ENCODE assay signal across 18 cellular contexts in the genomic region with DNA sequence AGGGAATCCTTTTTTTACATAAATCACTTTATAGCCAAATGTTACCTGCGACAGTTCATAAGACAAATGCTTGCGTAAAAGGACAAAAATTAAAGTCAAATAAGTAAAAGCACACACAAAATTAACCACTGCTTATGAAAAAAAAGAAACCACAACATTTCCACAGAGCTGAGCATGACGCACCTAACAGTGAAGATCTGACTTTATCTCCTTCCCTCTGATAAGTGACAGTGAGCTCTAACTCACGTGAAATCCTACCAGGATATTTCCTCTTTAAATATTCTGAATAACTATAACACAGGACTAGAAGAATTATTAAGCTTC.
DNase-seq lines count a peak whose midpoint lies in the region; ATAC-seq, FAIRE-seq and TF ChIP-seq lines count a peak whose summit lies in the region.
"Had no signal": no experiment of that assay in that cellular context is flagged by ENCODE, and none has a peak within 500 bp of the region (broad histone marks: within the 10 kb centered on the region; RNA-seq: fewer than 3 reads in every experiment).

No MANE protein-coding gene starts in this region.

- H3K4me1 ChIP-seq in A549 (peaks cover 3% of the 10 kb centered on the region; the same call in 1 of the 3 replicates), endodermal cell (ENCODE audit: control insufficient read depth, insufficient read depth, low read length) (no peaks in the 10 kb centered on the region)
- H3K4me1 ChIP-seq: BE2C had no signal

- no peak overlapping the region for H3K27ac ChIP-seq in A549
- H3K27ac ChIP-seq in endodermal cell (ENCODE audit: low read depth, low read length), result no peak overlapping the region
- no peak overlapping the region for H3K27ac ChIP-seq in coronary artery

- peak overlapping the region; percentile 35 for H3K27ac Mint-ChIP-seq in endodermal cell
- no peak overlapping the region for H3K27ac Mint-ChIP-seq in activated CD4-positive, alpha-beta memory T cell treated with anti-CD3 and anti-CD28 coated beads for 36 hours

- intact Hi-C loops in activated CD4-positive, alpha-beta memory T cell treated with anti-CD3 and anti-CD28 coated beads for 36 hours (cut with micrococcal nuclease), result no loop called here

- peaks cover 4% of the 10 kb centered on the region for H3K4me1 Mint-ChIP-seq in endodermal cell
- H3K4me1 Mint-ChIP-seq in activated CD4-positive, alpha-beta memory T cell treated with anti-CD3 and anti-CD28 coated beads for 36 hours (ENCODE audit: low read depth), result peaks cover 26% of the 10 kb centered on the region

- TF ChIP-seq EP300 in A549 (IDR thresholded peaks at IDR 0.05), result no peak

- POLR2A ChIA-PET in A549 (lab: Yijun Ruan, JAX), result no interaction called here
- POLR2A ChIA-PET in activated CD4-positive, alpha-beta memory T cell treated with anti-CD3 and anti-CD28 coated beads for 36 hours (lab: Charles Lee), result interaction anchor here (0.5 kb wide), 1 partner anchor 270 kb away, joined by 3 read pairs; no protein-coding TSS in a partner anchor

- H3K9me3 Mint-ChIP-seq in endodermal cell, result no peaks in the 10 kb centered on the region
- H3K9me3 Mint-ChIP-seq in activated CD4-positive, alpha-beta memory T cell treated with anti-CD3 and anti-CD28 coated beads for 36 hours, result peaks cover 19% of the 10 kb centered on the region

- H3K36me3 Mint-ChIP-seq in endodermal cell (ENCODE audit: low read depth), result peaks cover 5% of the 10 kb centered on the region
- peaks cover 38% of the 10 kb centered on the region for H3K36me3 Mint-ChIP-seq in activated CD4-positive, alpha-beta memory T cell treated with anti-CD3 and anti-CD28 coated beads for 36 hours

- no peaks in the 10 kb centered on the region for H3K27me3 ChIP-seq in endodermal cell (ENCODE audit: control insufficient read depth, insufficient read depth, low read length, poor library complexity, severe bottlenecking)
- H3K27me3 ChIP-seq: BE2C, dorsolateral prefrontal cortex had no signal

- no peak overlapping the region for H3K4me2 ChIP-seq in A549

- 92% methylated on average over 4 of the region's 4 CpGs for WGBS in A549 (ENCODE audit: missing lambda C conversion rate)
- WGBS in endodermal cell (ENCODE audit: insufficient coverage in 1 of 2, insufficient read length in 1 of 2), 2 experiments, result 90 to 92% methylated on average over 2 to 4 of the region's 4 CpGs

- no peak overlapping the region for H3K9ac ChIP-seq in endodermal cell (ENCODE audit: extremely low read depth, low read length, poor library complexity, severe bottlenecking)

- no peak for TF ChIP-seq CTCF in A549 (IDR thresholded peaks at IDR 0.05)
- TF ChIP-seq CTCF in endodermal cell (conservative IDR thresholded peaks at IDR 0.05), result no peak
- no peak for TF ChIP-seq CTCF in coronary artery (IDR thresholded peaks at IDR 0.05)

- H3K36me3 ChIP-seq in endodermal cell (ENCODE audit: control insufficient read depth, insufficient read depth, low read length), result no peaks in the 10 kb centered on the region

- ATAC-seq in A549, result no peak
- ATAC-seq: HCT116 had no signal

- no peak overlapping the region for H3K4me3 Mint-ChIP-seq in endodermal cell
- no peak overlapping the region for H3K4me3 Mint-ChIP-seq in activated CD4-positive, alpha-beta memory T cell treated with anti-CD3 and anti-CD28 coated beads for 36 hours

- no peaks in the 10 kb centered on the region for H3K27me3 Mint-ChIP-seq in endodermal cell (ENCODE audit: insufficient read depth)
- H3K27me3 Mint-ChIP-seq in activated CD4-positive, alpha-beta memory T cell treated with anti-CD3 and anti-CD28 coated beads for 36 hours, result no peaks in the 10 kb centered on the region

- TF ChIP-seq POLR2A in A549 (IDR thresholded peaks at IDR 0.05; ENCODE audit: low read length), result no peak

- no peaks in the 10 kb centered on the region for H3K9me3 ChIP-seq in A549
- H3K9me3 ChIP-seq in endodermal cell (ENCODE audit: control insufficient read depth, low read length), result no peaks in the 10 kb centered on the region
- H3K9me3 ChIP-seq: BE2C had no signal

- peak; percentile 7 for FAIRE-seq in A549 (lab: Jason Lieb, UNC)

- no peak overlapping the region for H3K4me3 ChIP-seq in A549
- no peak overlapping the region for H3K4me3 ChIP-seq in endodermal cell (ENCODE audit: low read length)
- H3K4me3 ChIP-seq in coronary artery, result no peak overlapping the region
- H3K4me3 ChIP-seq: dorsolateral prefrontal cortex had no signal

- CTCF ChIA-PET in A549 (lab: Yijun Ruan, JAX), result no interaction called here
- CTCF ChIA-PET in activated CD4-positive, alpha-beta memory T cell treated with anti-CD3 and anti-CD28 coated beads for 36 hours (lab: Charles Lee), result no interaction called here

- no peak for TF ChIP-seq RAD21 in A549 (conservative IDR thresholded peaks at IDR 0.05 in 1 of 2, IDR thresholded peaks at IDR 0.05 in 1 of 2)

- DNase-seq in A549 (ENCODE audit: low read depth in 1 of 2, low spot score in 1 of 2) (no peak), GF-D8 (lab: John Stamatoyannopoulos, UW) (peak; percentile 44), OCI-M1 (lab: John Stamatoyannopoulos, UW) (peak; percentile 30), endodermal cell (no peak), coronary artery (ENCODE audit: low spot score) (no peak), nucleus accumbens (lab: John Stamatoyannopoulos, UW) (no peak), NCI-H510A treated with DMSO at 0.1 percent for 48 hours (lab: John Stamatoyannopoulos, UW) (no peak)
- DNase-seq in activated CD4-positive, alpha-beta memory T cell treated with anti-CD3 and anti-CD28 coated beads for 36 hours, result no peak
- DNase-seq: activated CD4-positive, alpha-beta T cell treated with anti-CD3 and anti-CD28 coated beads, Interleukin-2, amount 50 U/mL, for 4 hours; aorta; BE2C; dorsolateral prefrontal cortex; EL; NCI-H146; NCI-H774; stimulated activated CD4-positive, alpha-beta T cell treated with anti-CD3 and anti-CD28 coated beads, Interleukin-4, amount 100 ng/mL, for 1 hour; stimulated activated naive CD4-positive, alpha-beta T cell treated with Interleukin-2 at 50 U/mL for 16 hours had no signal

TF ChIP-seq in A549, 52 proteins besides CTCF, POLR2A, EP300 and RAD21:
- no peak for TF ChIP-seq RNF2 (IDR thresholded peaks at IDR 0.05; ENCODE audit: borderline replicate concordance, low read depth)
- TF ChIP-seq JUNB (IDR thresholded peaks at IDR 0.05), result no peak
- TF ChIP-seq MAZ (IDR thresholded peaks at IDR 0.05; ENCODE audit: borderline replicate concordance, low read depth, low read length), result no peak
- no peak for TF ChIP-seq HOXA7 (CRISPR knock-in tag; IDR thresholded peaks at IDR 0.05)
- no peak for TF ChIP-seq CEBPB (IDR thresholded peaks at IDR 0.05)
- TF ChIP-seq GATA3 (IDR thresholded peaks at IDR 0.05; ENCODE audit: borderline replicate concordance), result no peak
- TF ChIP-seq CHD2 (IDR thresholded peaks at IDR 0.05; ENCODE audit: low read length, partially characterized antibody), result no peak
- TF ChIP-seq EHF (CRISPR knock-in tag; IDR thresholded peaks at IDR 0.05), result no peak
- TF ChIP-seq PHF8 (IDR thresholded peaks at IDR 0.05; ENCODE audit: borderline replicate concordance, low read depth), result no peak
- TF ChIP-seq CBX2 (IDR thresholded peaks at IDR 0.05; ENCODE audit: borderline replicate concordance, low read depth), result no peak

Comparison
In these comparisons a context has a peak if more than half of its experiments do, and no peak if none do; other contexts are left out.
1. DNase-seq: peak in GF-D8 (single experiment) and OCI-M1 (single experiment); none in A549 (0 of 2), endodermal cell (single experiment), coronary artery (single experiment), activated CD4-positive, alpha-beta memory T cell treated with anti-CD3 and anti-CD28 coated beads for 36 hours (single experiment), nucleus accumbens (0 of 56) and NCI-H510A treated with DMSO at 0.1 percent for 48 hours (single experiment).